ENCODE assay signal across 26 cellular contexts in the genomic region with DNA sequence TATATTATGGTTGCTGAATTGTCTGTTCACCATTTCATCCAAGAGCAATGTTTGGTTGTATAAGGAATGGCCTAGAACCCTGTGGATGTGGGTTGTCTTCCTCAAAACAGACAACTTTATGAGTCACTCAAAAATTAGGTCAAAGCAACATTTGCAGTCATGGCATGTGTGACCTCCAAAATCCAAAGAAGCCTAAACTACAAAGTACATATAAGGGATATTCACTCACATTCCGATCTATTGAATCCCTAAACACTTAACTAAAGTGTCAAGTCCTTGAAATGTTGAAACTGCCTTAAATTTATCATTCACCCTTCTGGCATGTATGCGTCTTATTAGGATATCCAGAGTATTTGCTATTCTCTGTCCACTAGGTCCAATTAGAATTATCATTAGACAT.
"Had no signal": no experiment of that assay in that cellular context is flagged by ENCODE, and none has a peak within 500 bp of the region (broad histone marks: within the 10 kb centered on the region; RNA-seq: fewer than 3 reads in every experiment).

No MANE protein-coding gene starts in this region.

- H3K4me1 ChIP-seq: adrenal gland, body of pancreas, breast epithelium, SJCRH30 had no signal

- H3K27me3 ChIP-seq: adrenal gland, body of pancreas, breast epithelium, SJCRH30 had no signal

- H3K9me3 ChIP-seq: adrenal gland, body of pancreas, breast epithelium, SJCRH30 had no signal

- H3K27ac ChIP-seq: adrenal gland, body of pancreas, breast epithelium, SJCRH30, SK-N-MC had no signal

- H3K4me3 Mint-ChIP-seq: activated CD4-positive, alpha-beta T cell treated with anti-CD3 and anti-CD28 coated beads for 36 hours; activated CD4-positive, alpha-beta T cell treated with anti-CD3 and anti-CD28 coated beads, Interleukin-2, amount 10 ng/mL, durations not matched to agents 7 days and 5 days; activated CD8-positive, alpha-beta T cell treated with anti-CD3 and anti-CD28 coated beads, Interleukin-2, amount 10 ng/mL, durations not matched to agents 7 days and 5 days; activated naive CD4-positive, alpha-beta T cell treated with anti-CD3 and anti-CD28 coated beads for 36 hours; activated T-cell treated with anti-CD3 and anti-CD28 coated beads, Interleukin-2, amount 50 U/mL, for 24 hours; T-helper 2 cell treated with Interferon-gamma antibody and Interleukin-4, amounts not matched to agents 5 μg/mL and 100 μg/mL, for 36 hours; WTC11 had no signal

- DNase-seq: activated CD4-positive, alpha-beta T cell treated with anti-CD3 and anti-CD28 coated beads for 36 hours; activated CD4-positive, alpha-beta T cell treated with anti-CD3 and anti-CD28 coated beads, Interleukin-2, amount 10 ng/mL, durations not matched to agents 7 days and 5 days; activated CD4-positive, alpha-beta T cell treated with anti-CD3 and anti-CD28 coated beads, Interleukin-2, amount 50 U/mL, for 48 hours; activated CD8-positive, alpha-beta T cell treated with anti-CD3 and anti-CD28 coated beads, Interleukin-2, amount 10 ng/mL, durations not matched to agents 7 days and 5 days; activated gamma-delta T cell; activated naive CD4-positive, alpha-beta T cell treated with anti-CD3 and anti-CD28 coated beads for 36 hours; activated T-cell treated with anti-CD3 and anti-CD28 coated beads, Interleukin-2, amount 50 U/mL, for 24 hours; adrenal gland; body of pancreas; Kasumi-1; MM.1S; MV-4-11; NCI-H1092; NCI-H1436 treated with DMSO at 0.1 percent for 48 hours; NCI-H1694 treated with DMSO at 0.1 percent for 48 hours; NCI-H2029; NCI-H345; NCI-H524 treated with DMSO at 0.1 percent for 48 hours; SHP77; SJCRH30 had no signal

- H3K4me3 ChIP-seq: adrenal gland, body of pancreas, breast epithelium, SJCRH30, SK-N-MC had no signal

- H3K27ac Mint-ChIP-seq: activated CD4-positive, alpha-beta T cell treated with anti-CD3 and anti-CD28 coated beads for 36 hours; activated CD4-positive, alpha-beta T cell treated with anti-CD3 and anti-CD28 coated beads, Interleukin-2, amount 10 ng/mL, durations not matched to agents 7 days and 5 days; activated CD8-positive, alpha-beta T cell treated with anti-CD3 and anti-CD28 coated beads, Interleukin-2, amount 10 ng/mL, durations not matched to agents 7 days and 5 days; activated naive CD4-positive, alpha-beta T cell treated with anti-CD3 and anti-CD28 coated beads for 36 hours; activated naive CD4-positive, alpha-beta T cell treated with anti-CD3 and anti-CD28 coated beads, Interleukin-2, amount 50 U/mL, for 72 hours; activated T-cell treated with anti-CD3 and anti-CD28 coated beads, Interleukin-2, amount 50 U/mL, for 24 hours; activated T-helper 2 cell treated with anti-CD3 and anti-CD28 coated beads, Interferon-gamma antibody, Interleukin-2, Interleukin-4, amounts not matched to agents 10 μg/mL and 5 μg/mL and 100 μg/mL, durations not matched to agents 14 hours and 24 hours and 36 hours; T-helper 2 cell treated with Interferon-gamma antibody and Interleukin-4, amounts not matched to agents 5 μg/mL and 100 μg/mL, for 36 hours; WTC11 had no signal

- H3K36me3 ChIP-seq: adrenal gland, breast epithelium, SJCRH30 had no signal

- H3K27me3 Mint-ChIP-seq: activated CD4-positive, alpha-beta T cell treated with anti-CD3 and anti-CD28 coated beads for 36 hours; activated CD4-positive, alpha-beta T cell treated with anti-CD3 and anti-CD28 coated beads, Interleukin-2, amount 10 ng/mL, durations not matched to agents 7 days and 5 days; activated T-cell treated with anti-CD3 and anti-CD28 coated beads, Interleukin-2, amount 50 U/mL, for 24 hours had no signal

- H3K4me1 Mint-ChIP-seq: activated CD4-positive, alpha-beta T cell treated with anti-CD3 and anti-CD28 coated beads for 36 hours; activated CD4-positive, alpha-beta T cell treated with anti-CD3 and anti-CD28 coated beads, Interleukin-2, amount 10 ng/mL, durations not matched to agents 7 days and 5 days had no signal
